2 cellular contexts compared by ENCODE assay signal in the genomic region with DNA sequence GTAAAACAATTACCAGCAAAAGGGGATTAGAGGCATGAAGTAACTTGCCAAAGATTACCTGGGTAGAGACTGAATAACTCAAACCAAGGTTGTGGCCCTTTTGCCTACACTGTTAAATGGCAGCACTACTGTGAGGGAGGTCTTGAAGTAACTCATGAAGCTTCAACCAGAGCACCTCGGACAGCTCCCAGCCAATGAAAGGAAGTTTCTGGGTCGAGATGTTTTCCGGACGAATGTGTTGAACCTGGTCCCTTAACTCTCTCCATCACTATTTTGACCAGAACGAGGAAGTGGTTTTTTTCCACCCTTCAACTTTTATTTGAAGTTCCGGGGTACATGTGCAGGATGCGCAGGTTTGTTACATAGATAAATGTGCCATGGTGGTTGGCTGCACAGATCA.
TF ChIP-seq lines count a peak whose summit lies in the region.

No MANE protein-coding gene starts in this region.

TF ChIP-seq in SK-N-SH, 30 proteins besides CTCF, POLR2A, EP300 and RAD21 (continued from another document):
- TF ChIP-seq, protein P1, sequence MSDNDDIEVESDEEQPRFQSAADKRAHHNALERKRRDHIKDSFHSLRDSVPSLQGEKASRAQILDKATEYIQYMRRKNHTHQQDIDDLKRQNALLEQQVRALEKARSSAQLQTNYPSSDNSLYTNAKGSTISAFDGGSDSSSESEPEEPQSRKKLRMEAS (IDR thresholded peaks at IDR 0.05; ENCODE audit: low read depth), result no peak
- TF ChIP-seq, protein P2, sequence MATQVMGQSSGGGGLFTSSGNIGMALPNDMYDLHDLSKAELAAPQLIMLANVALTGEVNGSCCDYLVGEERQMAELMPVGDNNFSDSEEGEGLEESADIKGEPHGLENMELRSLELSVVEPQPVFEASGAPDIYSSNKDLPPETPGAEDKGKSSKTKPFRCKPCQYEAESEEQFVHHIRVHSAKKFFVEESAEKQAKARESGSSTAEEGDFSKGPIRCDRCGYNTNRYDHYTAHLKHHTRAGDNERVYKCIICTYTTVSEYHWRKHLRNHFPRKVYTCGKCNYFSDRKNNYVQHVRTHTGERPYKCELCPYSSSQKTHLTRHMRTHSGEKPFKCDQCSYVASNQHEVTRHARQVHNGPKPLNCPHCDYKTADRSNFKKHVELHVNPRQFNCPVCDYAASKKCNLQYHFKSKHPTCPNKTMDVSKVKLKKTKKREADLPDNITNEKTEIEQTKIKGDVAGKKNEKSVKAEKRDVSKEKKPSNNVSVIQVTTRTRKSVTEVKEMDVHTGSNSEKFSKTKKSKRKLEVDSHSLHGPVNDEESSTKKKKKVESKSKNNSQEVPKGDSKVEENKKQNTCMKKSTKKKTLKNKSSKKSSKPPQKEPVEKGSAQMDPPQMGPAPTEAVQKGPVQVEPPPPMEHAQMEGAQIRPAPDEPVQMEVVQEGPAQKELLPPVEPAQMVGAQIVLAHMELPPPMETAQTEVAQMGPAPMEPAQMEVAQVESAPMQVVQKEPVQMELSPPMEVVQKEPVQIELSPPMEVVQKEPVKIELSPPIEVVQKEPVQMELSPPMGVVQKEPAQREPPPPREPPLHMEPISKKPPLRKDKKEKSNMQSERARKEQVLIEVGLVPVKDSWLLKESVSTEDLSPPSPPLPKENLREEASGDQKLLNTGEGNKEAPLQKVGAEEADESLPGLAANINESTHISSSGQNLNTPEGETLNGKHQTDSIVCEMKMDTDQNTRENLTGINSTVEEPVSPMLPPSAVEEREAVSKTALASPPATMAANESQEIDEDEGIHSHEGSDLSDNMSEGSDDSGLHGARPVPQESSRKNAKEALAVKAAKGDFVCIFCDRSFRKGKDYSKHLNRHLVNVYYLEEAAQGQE (IDR thresholded peaks at IDR 0.05; ENCODE audit: low read depth, low read length), result peak; percentile 91
- TF ChIP-seq, protein P3, sequence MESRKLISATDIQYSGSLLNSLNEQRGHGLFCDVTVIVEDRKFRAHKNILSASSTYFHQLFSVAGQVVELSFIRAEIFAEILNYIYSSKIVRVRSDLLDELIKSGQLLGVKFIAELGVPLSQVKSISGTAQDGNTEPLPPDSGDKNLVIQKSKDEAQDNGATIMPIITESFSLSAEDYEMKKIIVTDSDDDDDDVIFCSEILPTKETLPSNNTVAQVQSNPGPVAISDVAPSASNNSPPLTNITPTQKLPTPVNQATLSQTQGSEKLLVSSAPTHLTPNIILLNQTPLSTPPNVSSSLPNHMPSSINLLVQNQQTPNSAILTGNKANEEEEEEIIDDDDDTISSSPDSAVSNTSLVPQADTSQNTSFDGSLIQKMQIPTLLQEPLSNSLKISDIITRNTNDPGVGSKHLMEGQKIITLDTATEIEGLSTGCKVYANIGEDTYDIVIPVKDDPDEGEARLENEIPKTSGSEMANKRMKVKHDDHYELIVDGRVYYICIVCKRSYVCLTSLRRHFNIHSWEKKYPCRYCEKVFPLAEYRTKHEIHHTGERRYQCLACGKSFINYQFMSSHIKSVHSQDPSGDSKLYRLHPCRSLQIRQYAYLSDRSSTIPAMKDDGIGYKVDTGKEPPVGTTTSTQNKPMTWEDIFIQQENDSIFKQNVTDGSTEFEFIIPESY (IDR thresholded peaks at IDR 0.05; ENCODE audit: borderline replicate concordance, low read depth), result no peak
- TF ChIP-seq JUND (IDR thresholded peaks at IDR 0.05), result no peak

TF ChIP-seq in GM12878, 131 proteins besides CTCF, POLR2A, EP300 and RAD21:
- TF ChIP-seq, protein P2 (IDR thresholded peaks at IDR 0.05; ENCODE audit: low read depth, low read length), result peak; percentile 65; the same call in 1 of the 2 replicates
- no peak for TF ChIP-seq POLR2AphosphoS2 (IDR thresholded peaks at IDR 0.05; ENCODE audit: low read depth, low read length)
